ENCODE assay signal across 21 cellular contexts in genomic region chr1:225933072-225933471, GRCh38. TPM values are rescaled to one million over a fixed set of nuclear protein-coding genes. Genes with fewer than 3 reads are reported as not detected.
DNase-seq lines count a peak whose midpoint lies in the region; ATAC-seq, FAIRE-seq and TF ChIP-seq lines count a peak whose summit lies in the region.
"Had no signal": no experiment of that assay in that cellular context is flagged by ENCODE, and none has a peak within 500 bp of the region (broad histone marks: within the 10 kb centered on the region; RNA-seq: fewer than 3 reads in every experiment).

No MANE protein-coding gene starts in this region.

- H3K4me3 ChIP-seq in A549 (no peak overlapping the region), IMR-90 (ENCODE audit: insufficient read depth, low read depth, low read length) (no peak overlapping the region)
- H3K4me3 ChIP-seq: left ventricle myocardium inferior, mucosa of descending colon, tibial nerve had no signal

- no peaks in the 10 kb centered on the region for H3K27me3 ChIP-seq in IMR-90 (ENCODE audit: control insufficient read depth, insufficient read depth, low read length)
- H3K27me3 ChIP-seq: tibial nerve had no signal

- dilution Hi-C loops in IMR-90 (cut with HindIII; ENCODE audit: low sequenced_read_pairs, unreplicated experiment) = no loop called here

- TF ChIP-seq EP300 in A549 (IDR thresholded peaks at IDR 0.05) = no peak

- H3K4me2 ChIP-seq in A549 = no peak overlapping the region
- H3K4me2 ChIP-seq in IMR-90 (ENCODE audit: low read depth, low read length) = no peak overlapping the region

- no TSS peak for BruUV-seq in IMR-90 (replicated peaks; lab: Mats Ljungman, UMichigan)

- POLR2A ChIA-PET in A549 (lab: Yijun Ruan, JAX) = interaction anchor here (1.2 kb wide), 1 partner anchor 9 kb away, joined by 5 read pairs; the partner anchor contains the start of gene PYCR2
- POLR2A ChIA-PET in IMR-90 (lab: Charles Lee; ENCODE audit: unreplicated experiment) = no interaction called here

- no peak for TF ChIP-seq CTCF in A549 (IDR thresholded peaks at IDR 0.05)
- no peak for TF ChIP-seq CTCF in IMR-90 (conservative IDR thresholded peaks at IDR 0.05; ENCODE audit: low read depth, low read length)

- H4K91ac ChIP-seq in IMR-90 (ENCODE audit: insufficient read depth, low read depth, low read length) = no peak overlapping the region

- no peaks in the 10 kb centered on the region for H3K36me3 ChIP-seq in IMR-90 (ENCODE audit: control insufficient read depth, insufficient read depth, low read length)
- H3K36me3 ChIP-seq: left ventricle myocardium inferior, tibial nerve had no signal

- no peaks in the 10 kb centered on the region for H3K9me3 ChIP-seq in A549
- no peaks in the 10 kb centered on the region for H3K9me3 ChIP-seq in IMR-90 (ENCODE audit: control insufficient read depth, insufficient read depth, low read length)
- H3K9me3 ChIP-seq: left ventricle myocardium inferior, mucosa of descending colon, tibial nerve had no signal

- no peak overlapping the region for H4K5ac ChIP-seq in IMR-90 (ENCODE audit: low read depth, low read length)

- no peak overlapping the region for H3K14ac ChIP-seq in IMR-90 (replicated peaks; ENCODE audit: low read depth, low read length)

- H4K8ac ChIP-seq in IMR-90 (ENCODE audit: low read depth in 2 of 2, low read length in 2 of 2) = no peak overlapping the region

- H3K23ac ChIP-seq in IMR-90 (ENCODE audit: low read depth, low read length) = no peak overlapping the region

- in situ Hi-C loops in IMR-90 (cut with MboI; ENCODE audit: low sequenced_read_pairs) = no loop called here

- 46% methylated on average over 2 of the region's 2 CpGs for whole genome bisulfite sequencing in A549 (ENCODE audit: missing lambda C conversion rate)
- no CpG with 5 or more reads among the region's 2 CpGs for WGBS in IMR-90 (ENCODE audit: extremely low coverage in 2 of 2, insufficient read length in 1 of 2), 2 experiments

- no peak overlapping the region for H3K18ac ChIP-seq in IMR-90 (ENCODE audit: low read depth, low read length)

- FAIRE-seq in A549 (lab: Jason Lieb, UNC) = no peak

- H3K4me1 ChIP-seq in A549 = 0 out of 3 replicates have a peak, but pooled peaks cover 3% of the 10 kb centered on the region
- H3K4me1 ChIP-seq in IMR-90 (ENCODE audit: control insufficient read depth, insufficient read depth, low read length) = no peaks in the 10 kb centered on the region
- H3K4me1 ChIP-seq: left ventricle myocardium inferior, tibial nerve had no signal

- no peak overlapping the region for H2BK5ac ChIP-seq in IMR-90 (ENCODE audit: low read depth, low read length, poor library complexity, severe bottlenecking)

- no peak for TF ChIP-seq RAD21 in A549 (conservative IDR thresholded peaks at IDR 0.05 in 1 of 2, IDR thresholded peaks at IDR 0.05 in 1 of 2)
- no peak for TF ChIP-seq RAD21 in IMR-90 (IDR thresholded peaks at IDR 0.05; ENCODE audit: low read length)

- ATAC-seq in A549 (peak in 1 of 2 experiments; percentile 82; a peak in 2 of 6 replicates), IMR-90 (ENCODE audit: low read depth) (peak; percentile 96), sciatic nerve (no peak)
- ATAC-seq: activated naive CD8-positive, alpha-beta T cell treated with anti-CD3 and anti-CD28 coated beads, Interleukin-2, amount 50 U/mL, for 24 hours; mucosa of descending colon had no signal

- no peaks in the 10 kb centered on the region; the same call in 1 of the 2 replicates for H3K9me1 ChIP-seq in IMR-90 (ENCODE audit: insufficient read depth, low read length)

- H2AFZ ChIP-seq in IMR-90 (replicated peaks; ENCODE audit: low read length, poor library complexity) = no peak overlapping the region

- CTCF ChIA-PET in A549 (lab: Yijun Ruan, JAX) (interaction anchor here (1.0 to 2.1 kb wide), 2 partner anchors 22 to 43 kb away, joined by 3 to 8 read pairs; no protein-coding TSS in a partner anchor), IMR-90 (lab: Yijun Ruan, JAX) (interaction anchor here (1.5 kb wide), 1 partner anchor 16 kb away, joined by 3 read pairs; no protein-coding TSS in a partner anchor)

- no peak overlapping the region for H3K4ac ChIP-seq in IMR-90 (ENCODE audit: low read depth, low read length)

- no peak overlapping the region for H2AK9ac ChIP-seq in IMR-90 (replicated peaks; ENCODE audit: low read depth, low read length, poor library complexity)

- no peaks in the 10 kb centered on the region for H4K20me1 ChIP-seq in IMR-90 (ENCODE audit: insufficient read depth, low read length)

- intact Hi-C loops in IMR-90 (cut with micrococcal nuclease) = no loop called here
- intact Hi-C loops in sciatic nerve (cut with DNase I) = no loop called here

- H2AK5ac ChIP-seq in IMR-90 (ENCODE audit: low read depth, low read length) = no peak overlapping the region

- no peak overlapping the region for H3K9ac ChIP-seq in IMR-90 (ENCODE audit: low read depth, low read length)

- H3K79me1 ChIP-seq in IMR-90 (ENCODE audit: low read depth in 1 of 2, low read length in 2 of 2) = no peaks in the 10 kb centered on the region

- H3K56ac ChIP-seq in IMR-90 (ENCODE audit: extremely low read depth, insufficient read depth, low read length) = no peak overlapping the region

- no peak for TF ChIP-seq POLR2A in A549 (IDR thresholded peaks at IDR 0.05; ENCODE audit: low read length)
- no peak for TF ChIP-seq POLR2A in IMR-90 (IDR thresholded peaks at IDR 0.05; ENCODE audit: low read depth, low read length)

- no peak overlapping the region for H3K27ac ChIP-seq in A549
- H3K27ac ChIP-seq in IMR-90 (ENCODE audit: insufficient read depth, low read length) = no peak overlapping the region
- H3K27ac ChIP-seq: left ventricle myocardium inferior, tibial nerve had no signal

- no peak overlapping the region for H2BK15ac ChIP-seq in IMR-90 (ENCODE audit: low read depth, low read length)

- H2BK120ac ChIP-seq in IMR-90 (ENCODE audit: low read depth, low read length) = no peak overlapping the region

- H2BK20ac ChIP-seq in IMR-90 (ENCODE audit: low read depth, low read length) = no peak overlapping the region

- DNase-seq in A549 (ENCODE audit: low read depth in 1 of 2, low spot score in 1 of 2) (peak in 1 of 2 experiments; percentile 30), IMR-90 (peak; percentile 85), amniotic epithelial cell (ENCODE audit: low read depth) (peak; percentile 70), fibroblast of peridontal ligament (ENCODE audit: extremely low read depth) (peak; percentile 48), sciatic nerve (ENCODE audit: low spot score) (no peak), NCI-H1930 (lab: John Stamatoyannopoulos, UW) (no peak), NCI-H2227 treated with DMSO at 0.1 percent for 48 hours (lab: John Stamatoyannopoulos, UW) (no peak), NCI-H2081 treated with DMSO at 0.1 percent for 48 hours (lab: John Stamatoyannopoulos, UW) (no peak)
- DNase-seq: activated CD4-positive, CD25-positive, alpha-beta regulatory T cell; activated naive CD8-positive, alpha-beta T cell treated with anti-CD3 and anti-CD28 coated beads, Interleukin-2, amount 50 U/mL, for 24 hours; DMS153; endodermal cell; left ventricle myocardium inferior; mucosa of descending colon; NCI-H187; Right ventricle myocardium superior; stimulated activated naive CD4-positive, alpha-beta T cell had no signal

TF ChIP-seq in IMR-90, 13 proteins besides CTCF, POLR2A, EP300 and RAD21 (continues in another document):
- peak; percentile 80 for TF ChIP-seq FOS (IDR thresholded peaks at IDR 0.05; ENCODE audit: low read depth, low read length)

RNA-seq across cellular contexts. Expression of gene LEFTY2, which starts 7.9 kb away (rescaled TPM):
- 0.08 TPM in 1 of 2 replicates, not detected in the other for polyA plus RNA-seq in A549 (2011; rRNA removed)
- polyA plus RNA-seq in A549 (2012; cell fraction: cytosol; rRNA removed) = 0.04 and 0.07 TPM in 2 replicates
- polyA plus RNA-seq in A549 (2012; cell fraction: nucleus; rRNA removed) = 0.05 TPM in 1 of 2 replicates, not detected in the other
- not detected in 3 replicates for polyA plus RNA-seq in A549 (2017; fragmentation: RNase III; extraction: RNeasy Plus Mini Kit Qiagen cat#74134 plus additional on column Dnase treatment)
- polyA minus RNA-seq in A549 (2011; rRNA and poly(A)+ RNA removed) = not detected in 2 replicates
- not detected in 2 replicates for total RNA-seq in IMR-90 (2012; rRNA removed)
- polyA plus RNA-seq in IMR-90 (2012; rRNA removed) = not detected in 2 replicates
- polyA plus RNA-seq in IMR-90 (2012; cell fraction: cytosol; rRNA removed) = not detected in 2 replicates
- not detected in 2 replicates for polyA plus RNA-seq in IMR-90 (2012; cell fraction: nucleus; rRNA removed; ENCODE audit: low replicate concordance)
- 0.31 TPM for total RNA-seq in sciatic nerve
- total RNA-seq: activated CD8-positive, alpha-beta memory T cell treated with anti-CD3 and anti-CD28 coated beads for 36 hours; NCI-H460; T-helper 1 cell treated with Interleukin-12 subunit alpha and Interleukin-12 subunit beta and Interleukin-4 antibody, amounts not matched to agents 30 ng/mL and 1 ng/mL, for 36 hours; tibial nerve had no signal

RNA-seq across cellular contexts. Expression of gene PYCR2, which starts 9.0 kb away (rescaled TPM):
- 45.4 and 45.8 TPM in 2 replicates for polyA plus RNA-seq in A549 (2011; rRNA removed)
- 74.5 and 87.9 TPM in 2 replicates for polyA plus RNA-seq in A549 (2012; cell fraction: cytosol; rRNA removed)
- 120 and 161 TPM in 2 replicates for polyA plus RNA-seq in A549 (2012; cell fraction: nucleus; rRNA removed)
- 48.1 to 56.3 TPM (median 50.5 TPM) in 3 replicates for polyA plus RNA-seq in A549 (2017; fragmentation: RNase III; extraction: RNeasy Plus Mini Kit Qiagen cat#74134 plus additional on column Dnase treatment)
- 48.0 and 55.9 TPM in 2 replicates for polyA minus RNA-seq in A549 (2011; rRNA and poly(A)+ RNA removed)
- total RNA-seq in IMR-90 (2012; rRNA removed) = 31.4 and 34.4 TPM in 2 replicates
- 68.1 and 70.6 TPM in 2 replicates for polyA plus RNA-seq in IMR-90 (2012; rRNA removed)
- polyA plus RNA-seq in IMR-90 (2012; cell fraction: cytosol; rRNA removed) = 49.7 and 57.5 TPM in 2 replicates
- 64.1 and 126 TPM in 2 replicates for polyA plus RNA-seq in IMR-90 (2012; cell fraction: nucleus; rRNA removed; ENCODE audit: low replicate concordance)
- 52.2 TPM for total RNA-seq in sciatic nerve

RNA-seq across cellular contexts. Expression of gene LEFTY1, which starts 44.1 kb away (rescaled TPM):
- 0.93 and 1.00 TPM in 2 replicates for polyA plus RNA-seq in A549 (2011; rRNA removed)
- 0.30 and 0.34 TPM in 2 replicates for polyA plus RNA-seq in A549 (2012; cell fraction: cytosol; rRNA removed)
- 0.61 and 0.64 TPM in 2 replicates for polyA plus RNA-seq in A549 (2012; cell fraction: nucleus; rRNA removed)
- polyA plus RNA-seq in A549 (2017; fragmentation: RNase III; extraction: RNeasy Plus Mini Kit Qiagen cat#74134 plus additional on column Dnase treatment) = 0.10 to 0.32 TPM (median 0.24 TPM) in 3 replicates
- 0.29 TPM in 1 of 2 replicates, not detected in the other for polyA minus RNA-seq in A549 (2011; rRNA and poly(A)+ RNA removed)
- total RNA-seq in IMR-90 (2012; rRNA removed) = not detected in 2 replicates
- polyA plus RNA-seq in IMR-90 (2012; rRNA removed) = not detected in 2 replicates
- polyA plus RNA-seq in IMR-90 (2012; cell fraction: cytosol; rRNA removed) = not detected in 2 replicates
- 0.07 TPM in 1 of 2 replicates, not detected in the other for polyA plus RNA-seq in IMR-90 (2012; cell fraction: nucleus; rRNA removed; ENCODE audit: low replicate concordance)
- total RNA-seq in sciatic nerve = 0.89 TPM
- total RNA-seq: activated CD8-positive, alpha-beta memory T cell treated with anti-CD3 and anti-CD28 coated beads for 36 hours; NCI-H460; T-helper 1 cell treated with Interleukin-12 subunit alpha and Interleukin-12 subunit beta and Interleukin-4 antibody, amounts not matched to agents 30 ng/mL and 1 ng/mL, for 36 hours had no signal

RNA-seq across cellular contexts. Expression of gene TMEM63A, which starts 50.9 kb away (rescaled TPM):
- polyA plus RNA-seq in A549 (2011; rRNA removed) (9.5 and 12.4 TPM in 2 replicates), A549 (2017; fragmentation: RNase III; extraction: RNeasy Plus Mini Kit Qiagen cat#74134 plus additional on column Dnase treatment) (6.9 to 7.5 TPM (median 7.4 TPM) in 3 replicates), IMR-90 (2012; rRNA removed) (23.3 and 23.4 TPM in 2 replicates)
- 6.0 and 7.3 TPM in 2 replicates for polyA plus RNA-seq in A549 (2012; cell fraction: cytosol; rRNA removed)
- polyA plus RNA-seq in A549 (2012; cell fraction: nucleus; rRNA removed) = 45.6 and 50.6 TPM in 2 replicates
- polyA minus RNA-seq in A549 (2011; rRNA and poly(A)+ RNA removed) = 16.4 and 25.5 TPM in 2 replicates
- total RNA-seq in IMR-90 (2012; rRNA removed) (4.7 and 5.6 TPM in 2 replicates), sciatic nerve (95.7 TPM)
- 6.1 and 8.6 TPM in 2 replicates for polyA plus RNA-seq in IMR-90 (2012; cell fraction: cytosol; rRNA removed)
- 206 and 213 TPM in 2 replicates for polyA plus RNA-seq in IMR-90 (2012; cell fraction: nucleus; rRNA removed; ENCODE audit: low replicate concordance)

Comparison
In these comparisons a context has a peak if more than half of its experiments do, and no peak if none do; other contexts are left out.
1. DNase-seq: peak in IMR-90 (single experiment), amniotic epithelial cell (single experiment) and fibroblast of peridontal ligament (single experiment); none in sciatic nerve (single experiment), NCI-H1930 (0 of 2), NCI-H2227 treated with DMSO at 0.1 percent for 48 hours (single experiment) and NCI-H2081 treated with DMSO at 0.1 percent for 48 hours (single experiment).